ENCODE assay signal across 16 cellular contexts in genomic region chr10:6064119-6064518, GRCh38. TPM values are rescaled to one million over a fixed set of nuclear protein-coding genes. Genes with fewer than 3 reads are reported as not detected.
A peak's percentile ranks its signal among the peaks of the same experiment; 100 is the strongest.
DNase-seq lines count a peak whose midpoint lies in the region; ATAC-seq lines count a peak whose summit lies in the region.
"Had no signal": no experiment of that assay in that cellular context is flagged by ENCODE, and none has a peak within 500 bp of the region (broad histone marks: within the 10 kb centered on the region; RNA-seq: fewer than 3 reads in every experiment).

No MANE protein-coding gene starts in this region.

- POLR2A ChIA-PET in activated CD4-positive, alpha-beta T cell treated with anti-CD3 and anti-CD28 coated beads for 36 hours (lab: Charles Lee): interaction anchor here (0.7 to 3.1 kb wide), 2 partner anchors 20 to 92 kb away, joined by 3 to 33 read pairs; no protein-coding TSS in a partner anchor

- peak overlapping the region; percentile 30 for H3K27ac Mint-ChIP-seq in activated CD4-positive, alpha-beta T cell treated with anti-CD3 and anti-CD28 coated beads, Interleukin-2, amount 10 ng/mL, durations not matched to agents 24 days and 14 days
- no peak overlapping the region for H3K27ac Mint-ChIP-seq in activated CD4-positive, alpha-beta T cell treated with anti-CD3 and anti-CD28 coated beads for 36 hours
- peak overlapping the region; percentile 46 for H3K27ac Mint-ChIP-seq in activated naive CD4-positive, alpha-beta T cell treated with anti-CD3 and anti-CD28 coated beads, Interleukin-2, amount 50 U/mL, for 24 hours
- H3K27ac Mint-ChIP-seq: GM23338 had no signal

- H3K27me3 Mint-ChIP-seq in activated CD4-positive, alpha-beta T cell treated with anti-CD3 and anti-CD28 coated beads, Interleukin-2, amount 10 ng/mL, durations not matched to agents 24 days and 14 days: peaks cover 2% of the 10 kb centered on the region
- peaks cover 3% of the 10 kb centered on the region for H3K27me3 Mint-ChIP-seq in activated CD4-positive, alpha-beta T cell treated with anti-CD3 and anti-CD28 coated beads for 36 hours
- no peaks in the 10 kb centered on the region for H3K27me3 Mint-ChIP-seq in activated naive CD4-positive, alpha-beta T cell treated with anti-CD3 and anti-CD28 coated beads, Interleukin-2, amount 50 U/mL, for 24 hours

- H3K9me3 Mint-ChIP-seq in activated CD4-positive, alpha-beta T cell treated with anti-CD3 and anti-CD28 coated beads, Interleukin-2, amount 10 ng/mL, durations not matched to agents 24 days and 14 days: no peaks in the 10 kb centered on the region
- H3K9me3 Mint-ChIP-seq in activated CD4-positive, alpha-beta T cell treated with anti-CD3 and anti-CD28 coated beads for 36 hours (ENCODE audit: low read depth): no peaks in the 10 kb centered on the region
- no peaks in the 10 kb centered on the region for H3K9me3 Mint-ChIP-seq in activated naive CD4-positive, alpha-beta T cell treated with anti-CD3 and anti-CD28 coated beads, Interleukin-2, amount 50 U/mL, for 24 hours

- CTCF ChIA-PET in activated CD4-positive, alpha-beta T cell treated with anti-CD3 and anti-CD28 coated beads for 36 hours (lab: Charles Lee): interaction anchor here (1.9 to 4.9 kb wide), 3 partner anchors 8 to 23 kb away, joined by 7 to 33 read pairs (median 20); no protein-coding TSS in a partner anchor

- ATAC-seq in activated CD4-positive, alpha-beta T cell treated with anti-CD3 and anti-CD28 coated beads for 36 hours: no peak
- ATAC-seq: GM12878, GM23338 had no signal

- intact Hi-C loops in activated CD4-positive, alpha-beta T cell treated with anti-CD3 and anti-CD28 coated beads, Interleukin-2, amount 10 ng/mL, durations not matched to agents 24 days and 14 days (cut with micrococcal nuclease): no loop called here
- intact Hi-C loops in activated CD4-positive, alpha-beta T cell treated with anti-CD3 and anti-CD28 coated beads for 36 hours (cut with DNase I, micrococcal nuclease): no loop called here

- peak; percentile 58 for DNase-seq in activated CD4-positive, alpha-beta T cell treated with anti-CD3 and anti-CD28 coated beads, Interleukin-2, amount 10 ng/mL, durations not matched to agents 24 days and 14 days
- DNase-seq in activated CD4-positive, alpha-beta T cell treated with anti-CD3 and anti-CD28 coated beads for 36 hours: no peak
- no peak for DNase-seq in activated naive CD4-positive, alpha-beta T cell (lab: John Stamatoyannopoulos, UW)
- DNase-seq in activated CD8-positive, alpha-beta memory T cell treated with anti-CD3 and anti-CD28 coated beads, Interleukin-2, amount 50 U/mL, for 48 hours: peak; percentile 50
- DNase-seq in stimulated activated CD8-positive, alpha-beta memory T cell treated with anti-CD3 and anti-CD28 coated beads, Interleukin-4, amount 100 ng/mL, for 48 hours: peak; percentile 23
- no peak for DNase-seq in activated gamma-delta T cell (lab: John Stamatoyannopoulos, UW)
- no peak for DNase-seq in RPMI8226
- DNase-seq: C1 segment of cervical spinal cord, DMS 273 treated with DMSO at 0.1 percent for 48 hours, GDM1, NCI-H187, NCI-H526 treated with DMSO at 0.1 percent for 48 hours had no signal

- H3K4me3 Mint-ChIP-seq in activated CD4-positive, alpha-beta T cell treated with anti-CD3 and anti-CD28 coated beads, Interleukin-2, amount 10 ng/mL, durations not matched to agents 24 days and 14 days: no peak overlapping the region
- H3K4me3 Mint-ChIP-seq in activated CD4-positive, alpha-beta T cell treated with anti-CD3 and anti-CD28 coated beads for 36 hours: no peak overlapping the region
- no peak overlapping the region for H3K4me3 Mint-ChIP-seq in activated naive CD4-positive, alpha-beta T cell treated with anti-CD3 and anti-CD28 coated beads, Interleukin-2, amount 50 U/mL, for 24 hours
- H3K4me3 Mint-ChIP-seq: GM23338 had no signal

- peaks cover 62% of the 10 kb centered on the region for H3K4me1 Mint-ChIP-seq in activated CD4-positive, alpha-beta T cell treated with anti-CD3 and anti-CD28 coated beads, Interleukin-2, amount 10 ng/mL, durations not matched to agents 24 days and 14 days
- peaks cover 56% of the 10 kb centered on the region for H3K4me1 Mint-ChIP-seq in activated CD4-positive, alpha-beta T cell treated with anti-CD3 and anti-CD28 coated beads for 36 hours
- peaks cover 64% of the 10 kb centered on the region for H3K4me1 Mint-ChIP-seq in activated naive CD4-positive, alpha-beta T cell treated with anti-CD3 and anti-CD28 coated beads, Interleukin-2, amount 50 U/mL, for 24 hours
- H3K4me1 Mint-ChIP-seq: GM23338 had no signal

- peaks cover 32% of the 10 kb centered on the region for H3K36me3 Mint-ChIP-seq in activated CD4-positive, alpha-beta T cell treated with anti-CD3 and anti-CD28 coated beads, Interleukin-2, amount 10 ng/mL, durations not matched to agents 24 days and 14 days (ENCODE audit: low read depth)
- peaks cover 32% of the 10 kb centered on the region for H3K36me3 Mint-ChIP-seq in activated CD4-positive, alpha-beta T cell treated with anti-CD3 and anti-CD28 coated beads for 36 hours (ENCODE audit: low read depth)
- peaks cover 16% of the 10 kb centered on the region for H3K36me3 Mint-ChIP-seq in activated naive CD4-positive, alpha-beta T cell treated with anti-CD3 and anti-CD28 coated beads, Interleukin-2, amount 50 U/mL, for 24 hours

RNA-seq across cellular contexts. Expression of gene IL2RA, which starts 2.0 kb away (rescaled TPM):
- 965 and 989 TPM in 2 replicates for total RNA-seq in activated CD4-positive, alpha-beta T cell treated with anti-CD3 and anti-CD28 coated beads, Interleukin-2, amount 10 ng/mL, durations not matched to agents 24 days and 14 days
- 100 to 1,000 TPM; 659 to 980 TPM for total RNA-seq in activated CD4-positive, alpha-beta T cell treated with anti-CD3 and anti-CD28 coated beads for 36 hours
- total RNA-seq: GM23338, RPMI7951 had no signal

RNA-seq across cellular contexts. Expression of gene RBM17, which starts 24.7 kb away (rescaled TPM):
- 258 and 262 TPM in 2 replicates for total RNA-seq in activated CD4-positive, alpha-beta T cell treated with anti-CD3 and anti-CD28 coated beads, Interleukin-2, amount 10 ng/mL, durations not matched to agents 24 days and 14 days
- 100 to 1,000 TPM; 206 to 246 TPM for total RNA-seq in activated CD4-positive, alpha-beta T cell treated with anti-CD3 and anti-CD28 coated beads for 36 hours

Comparison
In these comparisons a context has a peak if more than half of its experiments do, and no peak if none do; other contexts are left out.
1. DNase-seq: peak in activated CD4-positive, alpha-beta T cell treated with anti-CD3 and anti-CD28 coated beads, Interleukin-2, amount 10 ng/mL, durations not matched to agents 24 days and 14 days (single experiment), activated CD8-positive, alpha-beta memory T cell treated with anti-CD3 and anti-CD28 coated beads, Interleukin-2, amount 50 U/mL, for 48 hours (single experiment) and stimulated activated CD8-positive, alpha-beta memory T cell treated with anti-CD3 and anti-CD28 coated beads, Interleukin-4, amount 100 ng/mL, for 48 hours (single experiment); none in activated CD4-positive, alpha-beta T cell treated with anti-CD3 and anti-CD28 coated beads for 36 hours (single experiment), activated naive CD4-positive, alpha-beta T cell (0 of 4), activated gamma-delta T cell (single experiment) and RPMI8226 (single experiment).